Comparison of ENCODE assay signal across 28 cellular contexts in genomic region chr16:48378276-48378675, GRCh38. TPM values are rescaled to one million over a fixed set of nuclear protein-coding genes. Genes with fewer than 3 reads are reported as not detected.
DNase-seq lines count a peak whose midpoint lies in the region; ATAC-seq, FAIRE-seq and TF ChIP-seq lines count a peak whose summit lies in the region.
"Had no signal": no experiment of that assay in that cellular context is flagged by ENCODE, and none has a peak within 500 bp of the region (broad histone marks: within the 10 kb centered on the region; RNA-seq: fewer than 3 reads in every experiment).

No MANE protein-coding gene starts in this region.

- intact Hi-C loops in CD4-positive, alpha-beta T cell (cut with DNase I, micrococcal nuclease) = no loop called here
- intact Hi-C loops in GM12878 (cut with micrococcal nuclease; ENCODE audit: unreplicated experiment) = no loop called here

- peak overlapping the region; percentile 7 for H3K4me3 Mint-ChIP-seq in CD4-positive, alpha-beta T cell
- H3K4me3 Mint-ChIP-seq in stimulated activated effector memory CD8-positive, alpha-beta T cell treated with anti-CD3 and anti-CD28 coated beads, Interleukin-12 subunit alpha, Interleukin-12 subunit beta, amount 100 ng/mL, for 72 hours = no peak overlapping the region
- H3K4me3 Mint-ChIP-seq: activated CD4-positive, alpha-beta memory T cell treated with anti-CD3 and anti-CD28 coated beads for 36 hours; T-helper 1 cell treated with Interleukin-12 subunit alpha and Interleukin-12 subunit beta and Interleukin-4 antibody, amounts not matched to agents 30 μg/mL and 1 μg/mL, for 36 hours had no signal

- FAIRE-seq in A549 (lab: Jason Lieb, UNC) (no peak), GM12878 (lab: Jason Lieb, UNC) (peak; percentile 27)
- FAIRE-seq: D721Med, endothelial cell of umbilical vein had no signal

- no peak for ATAC-seq in A549
- no peak for ATAC-seq in CD4-positive, alpha-beta T cell (ENCODE audit: poor library complexity)
- no peak for ATAC-seq in GM12878
- ATAC-seq in HG02938 (IDR thresholded peaks at IDR 0.05; ENCODE audit: unreplicated experiment) = no peak
- ATAC-seq in stimulated activated effector memory CD8-positive, alpha-beta T cell treated with anti-CD3 and anti-CD28 coated beads, Interleukin-12 subunit alpha, Interleukin-12 subunit beta, amount 100 ng/mL, for 72 hours = no peak
- ATAC-seq: body of pancreas had no signal

- peaks cover 47% of the 10 kb centered on the region for H3K4me1 Mint-ChIP-seq in CD4-positive, alpha-beta T cell (ENCODE audit: low read depth)
- H3K4me1 Mint-ChIP-seq in stimulated activated effector memory CD8-positive, alpha-beta T cell treated with anti-CD3 and anti-CD28 coated beads, Interleukin-12 subunit alpha, Interleukin-12 subunit beta, amount 100 ng/mL, for 72 hours = peaks cover 29% of the 10 kb centered on the region

- in situ Hi-C loops in GM12878 (cut with MboI) = no loop called here

- no peaks in the 10 kb centered on the region for H3K36me3 Mint-ChIP-seq in CD4-positive, alpha-beta T cell (ENCODE audit: low read depth)
- peaks cover 4% of the 10 kb centered on the region for H3K36me3 Mint-ChIP-seq in stimulated activated effector memory CD8-positive, alpha-beta T cell treated with anti-CD3 and anti-CD28 coated beads, Interleukin-12 subunit alpha, Interleukin-12 subunit beta, amount 100 ng/mL, for 72 hours
- H3K36me3 Mint-ChIP-seq: activated CD4-positive, alpha-beta memory T cell treated with anti-CD3 and anti-CD28 coated beads for 36 hours; naive B cell had no signal

- POLR2A ChIA-PET in A549 (lab: Yijun Ruan, JAX) = no interaction called here
- POLR2A ChIA-PET in CD4-positive, alpha-beta T cell (lab: Charles Lee) = interaction anchor here (0.7 to 2.5 kb wide), 2 partner anchors 9 to 13 kb away, joined by 3 to 18 read pairs; no protein-coding TSS in a partner anchor
- POLR2A ChIA-PET in GM12878 (lab: Charles Lee) = interaction anchor here (2.9 kb wide), 1 partner anchor 11 kb away, joined by 9 read pairs; no protein-coding TSS in a partner anchor

- RAD21 ChIA-PET in GM12878 (lab: Charles Lee; ENCODE audit: unreplicated experiment) = interaction anchor here (1.1 to 3.1 kb wide), 2 partner anchors 11 to 245 kb away, joined by 3 to 16 read pairs; no protein-coding TSS in a partner anchor

- H3K27ac ChIP-seq in A549 (no peak overlapping the region), GM12878 (ENCODE audit: control insufficient read depth, insufficient read depth) (no peak overlapping the region), neutrophil (peak overlapping the region; percentile 82)
- no peak overlapping the region for H3K27ac ChIP-seq in CD4-positive, alpha-beta T cell (ENCODE audit: low read depth, low read length)
- H3K27ac ChIP-seq: adrenal gland, body of pancreas, GM23248, prostate gland, SK-N-MC had no signal

- peak overlapping the region; percentile 1 for H3K27ac Mint-ChIP-seq in CD4-positive, alpha-beta T cell
- no peak overlapping the region for H3K27ac Mint-ChIP-seq in stimulated activated effector memory CD8-positive, alpha-beta T cell treated with anti-CD3 and anti-CD28 coated beads, Interleukin-12 subunit alpha, Interleukin-12 subunit beta, amount 100 ng/mL, for 72 hours
- H3K27ac Mint-ChIP-seq: activated CD4-positive, alpha-beta memory T cell treated with anti-CD3 and anti-CD28 coated beads for 36 hours; T-helper 1 cell treated with Interleukin-12 subunit alpha and Interleukin-12 subunit beta and Interleukin-4 antibody, amounts not matched to agents 30 μg/mL and 1 μg/mL, for 36 hours had no signal

- H3K4me3 ChIP-seq in A549 (no peak overlapping the region), GM12878 (no peak overlapping the region), neutrophil (ENCODE audit: low read depth in 1 of 2, low read length in 1 of 2) (peak overlapping the region; percentile 6 to 40)
- H3K4me3 ChIP-seq: adrenal gland, body of pancreas, GM23248, prostate gland, SK-N-MC had no signal

- peaks cover 77% of the 10 kb centered on the region for H3K4me1 ChIP-seq in A549
- H3K4me1 ChIP-seq in GM12878 (ENCODE audit: control insufficient read depth, insufficient read depth, low read length) = peaks cover 4% of the 10 kb centered on the region
- H3K4me1 ChIP-seq in neutrophil (ENCODE audit: control insufficient read depth in 1 of 2, insufficient read depth in 1 of 2, low read depth in 1 of 2, low read length in 1 of 2) = peaks cover 77 to 81% of the 10 kb centered on the region in 2 experiments

- no peaks in the 10 kb centered on the region for H3K36me3 ChIP-seq in GM12878 (ENCODE audit: control insufficient read depth in 2 of 2, insufficient read depth in 2 of 2, low read length in 1 of 2)
- H3K36me3 ChIP-seq in neutrophil = no peaks in the 10 kb centered on the region
- H3K36me3 ChIP-seq: adrenal gland, prostate gland had no signal

- H3K9me3 ChIP-seq in A549 (no peaks in the 10 kb centered on the region), GM12878 (replicated peaks; ENCODE audit: control insufficient read depth, insufficient read depth, low read length) (no peaks in the 10 kb centered on the region), neutrophil (no peaks in the 10 kb centered on the region)
- H3K9me3 ChIP-seq in CD4-positive, alpha-beta T cell (ENCODE audit: control insufficient read depth, low read length) = no peaks in the 10 kb centered on the region
- H3K9me3 ChIP-seq: adrenal gland, body of pancreas, prostate gland had no signal

- 86% methylated on average over 5 of the region's 5 CpGs for WGBS in A549 (ENCODE audit: missing lambda C conversion rate)
- 98% methylated on average over 5 of the region's 5 CpGs for WGBS in GM12878 (ENCODE audit: insufficient coverage, insufficient replicate concordance, low lambda C conversion rate, missing lambda C conversion rate)

- no peaks in the 10 kb centered on the region for H3K27me3 Mint-ChIP-seq in CD4-positive, alpha-beta T cell
- H3K27me3 Mint-ChIP-seq: activated CD4-positive, alpha-beta memory T cell treated with anti-CD3 and anti-CD28 coated beads for 36 hours; naive B cell had no signal

- no peaks in the 10 kb centered on the region for H4K20me1 ChIP-seq in GM12878 (ENCODE audit: control insufficient read depth, insufficient read depth)

- H3K9me3 Mint-ChIP-seq in CD4-positive, alpha-beta T cell = no peaks in the 10 kb centered on the region
- H3K9me3 Mint-ChIP-seq in stimulated activated effector memory CD8-positive, alpha-beta T cell treated with anti-CD3 and anti-CD28 coated beads, Interleukin-12 subunit alpha, Interleukin-12 subunit beta, amount 100 ng/mL, for 72 hours = no peaks in the 10 kb centered on the region
- H3K9me3 Mint-ChIP-seq: activated CD4-positive, alpha-beta memory T cell treated with anti-CD3 and anti-CD28 coated beads for 36 hours; naive B cell; T-helper 1 cell treated with Interleukin-12 subunit alpha and Interleukin-12 subunit beta and Interleukin-4 antibody, amounts not matched to agents 30 μg/mL and 1 μg/mL, for 36 hours had no signal

- TF ChIP-seq RAD21 in A549 (conservative IDR thresholded peaks at IDR 0.05 in 1 of 2, IDR thresholded peaks at IDR 0.05 in 1 of 2) (no peak), GM12878 (IDR thresholded peaks at IDR 0.05; ENCODE audit: insufficient read depth, low read depth, low read length) (no peak)

- no peak for TF ChIP-seq POLR2A in A549 (IDR thresholded peaks at IDR 0.05; ENCODE audit: low read length)
- no peak for TF ChIP-seq POLR2A in GM12878 (IDR thresholded peaks at IDR 0.05; ENCODE audit: low read depth, low read length)

- CTCF ChIA-PET in A549 (lab: Yijun Ruan, JAX) (interaction anchor here (0.7 kb wide), 2 partner anchors 167 to 944 kb away, joined by 3 read pairs; no protein-coding TSS in a partner anchor), GM12878 (lab: Yijun Ruan, JAX) (no interaction called here)
- CTCF ChIA-PET in CD4-positive, alpha-beta T cell (lab: Charles Lee) = interaction anchor here (1.5 kb wide), 1 partner anchor 10 kb away, joined by 4 read pairs; no protein-coding TSS in a partner anchor

- H3K27me3 ChIP-seq in CD4-positive, alpha-beta T cell (ENCODE audit: control insufficient read depth, insufficient read depth, low read length) = no peaks in the 10 kb centered on the region
- no peaks in the 10 kb centered on the region for H3K27me3 ChIP-seq in GM12878 (replicated peaks in 1 of 2; ENCODE audit: control insufficient read depth in 2 of 2, insufficient read depth in 2 of 2, low read length in 1 of 2)
- H3K27me3 ChIP-seq in neutrophil = no peaks in the 10 kb centered on the region
- H3K27me3 ChIP-seq: adrenal gland, body of pancreas had no signal

- H3K9ac ChIP-seq in GM12878 (ENCODE audit: control insufficient read depth, insufficient read depth, low read length) = no peak overlapping the region
- H3K9ac ChIP-seq: GM23248 had no signal

- no TSS peak for BruUV-seq in GM12878 (replicated peaks; lab: Mats Ljungman, UMichigan)

- DNase-seq in A549 (ENCODE audit: low read depth in 1 of 2, low spot score in 1 of 2) = no peak
- DNase-seq in CD4-positive, alpha-beta T cell = no peak
- no peak for DNase-seq in GM12878 (ENCODE audit: low read depth, low spot score)
- no peak for DNase-seq in NOMO-1 treated with dmso at 0.1 percent for 144 hours (lab: John Stamatoyannopoulos, UW; ENCODE audit: unreplicated experiment)
- no peak for DNase-seq in stimulated activated effector memory CD8-positive, alpha-beta T cell treated with anti-CD3 and anti-CD28 coated beads, Interleukin-12 subunit alpha, Interleukin-12 subunit beta, amount 100 ng/mL, for 72 hours (ENCODE audit: low spot score in 2 of 2)
- DNase-seq: ACHN; activated CD4-positive, alpha-beta memory T cell treated with anti-CD3 and anti-CD28 coated beads for 36 hours; activated CD4-positive, CD25-positive, alpha-beta regulatory T cell treated with anti-CD3 and anti-CD28 coated beads, Interleukin-2, amount 50 U/mL, for 72 hours; activated effector memory CD4-positive, alpha-beta T cell treated with anti-CD3 and anti-CD28 coated beads, Interleukin-2, amount 50 U/mL, for 16 hours; activated T-cell treated with anti-CD3 and anti-CD28 coated beads for 4 hours; adrenal gland; body of pancreas; C1 segment of cervical spinal cord; GM23248; Karpas-422; naive B cell; NCI-H146; NCI-H2107; NCI-H446; NCI-H774; stimulated activated naive CD4-positive, alpha-beta T cell treated with Interleukin-2 at 50 U/mL for 16 hours had no signal

- peaks cover 97% of the 10 kb centered on the region for H3K79me2 ChIP-seq in GM12878 (ENCODE audit: control insufficient read depth, insufficient read depth, low read length)

- TF ChIP-seq EP300 in A549 (IDR thresholded peaks at IDR 0.05) (no peak), GM12878 (IDR thresholded peaks at IDR 0.05; ENCODE audit: borderline replicate concordance in 1 of 2, control insufficient read depth in 1 of 2, low read depth in 2 of 2, low read length in 2 of 2) (no peak)

- no peak overlapping the region for H2AFZ ChIP-seq in GM12878 (ENCODE audit: control insufficient read depth, low read depth, low read length)
- H2AFZ ChIP-seq: GM23248 had no signal

- TF ChIP-seq CTCF in A549 (IDR thresholded peaks at IDR 0.05) (no peak), GM12878 (IDR thresholded peaks at IDR 0.05 in 2 of 3, conservative IDR thresholded peaks at IDR 0.05 in 1 of 3; ENCODE audit: control insufficient read depth in 2 of 3, extremely low read depth in 1 of 3, insufficient read depth in 1 of 3, low read depth in 3 of 3, low read length in 3 of 3) (no peak), neutrophil (IDR thresholded peaks at IDR 0.05) (no peak)
- no peak for TF ChIP-seq CTCF in CD4-positive, alpha-beta T cell (IDR thresholded peaks at IDR 0.05)

- SMC1A ChIA-PET in GM12878 (lab: Charles Lee; ENCODE audit: uncharacterized antibody, unreplicated experiment) = interaction anchor here (0.6 to 12.1 kb wide), 4 partner anchors 11 to 179 kb away, joined by 3 to 112 read pairs (median 4); no protein-coding TSS in a partner anchor

- peak overlapping the region; percentile 19; the same call in 1 of the 3 replicates for H3K4me2 ChIP-seq in A549
- H3K4me2 ChIP-seq in GM12878 (ENCODE audit: control insufficient read depth, insufficient read depth) = peak overlapping the region; percentile 31

RNA-seq across cellular contexts. Expression of gene SIAH1, which starts 6.9 kb away (rescaled TPM):
- polyA plus RNA-seq in A549 (2011; rRNA removed) (28.5 and 30.0 TPM in 2 replicates), A549 (2017; fragmentation: RNase III; extraction: RNeasy Plus Mini Kit Qiagen cat#74134 plus additional on column Dnase treatment) (12.0 to 13.6 TPM (median 13.3 TPM) in 3 replicates), GM12878 (2011; rRNA removed) (14.8 and 16.6 TPM in 2 replicates), GM12878 (2014; fragmentation: Illumina TruSeq; extraction: Trizol) (12.7 and 15.7 TPM in 2 replicates), GM12878 (2014; fragmentation: Nextera tagmentation; extraction: Ambion mirVana) (1 to 10 TPM; 5.1 to 6.4 TPM), GM12878 (2014; rRNA removed) (10.8 and 13.4 TPM in 2 replicates), GM12878 (2016; fragmentation: Nextera tagmentation; extraction: Ambion mirVana) (10 to 100 TPM; 13.7 to 21.1 TPM)
- polyA plus RNA-seq in A549 (2012; cell fraction: cytosol; rRNA removed) = 13.3 and 16.8 TPM in 2 replicates
- polyA plus RNA-seq in A549 (2012; cell fraction: nucleus; rRNA removed) = 16.9 and 26.7 TPM in 2 replicates
- polyA minus RNA-seq in A549 (2011; rRNA and poly(A)+ RNA removed) = 29.1 and 42.6 TPM in 2 replicates
- total RNA-seq in CD4-positive, alpha-beta T cell = 10 to 100 TPM; 40.9 to 43.0 TPM
- total RNA-seq in GM12878 (2013; cell fraction: nucleolus; rRNA removed) = 68.3 and 70.9 TPM in 2 replicates
- total RNA-seq in GM12878 (2014; rRNA removed) (15.8 and 20.7 TPM in 2 replicates), GM12878 (2014; rRNA removed; fragmentation: Illumina TruSeq; extraction: Trizol) (14.0 and 14.8 TPM in 2 replicates), GM12878 (2021) (12.4 and 14.0 TPM in 2 replicates)
- 9.1 TPM for polyA plus RNA-seq in GM12878 (2011; ENCODE audit: low read depth)
- polyA plus RNA-seq in GM12878 (2011; cell fraction: cytosol; rRNA removed) = 11.3 and 12.5 TPM in 2 replicates
- polyA plus RNA-seq in GM12878 (2011; cell fraction: nucleus; rRNA removed) = 11.8 and 14.3 TPM in 2 replicates
- polyA plus RNA-seq in GM12878 (2012) = 11.7 and 12.2 TPM in 2 replicates
- 23.6 and 25.3 TPM in 2 replicates for polyA minus RNA-seq in GM12878 (2011; rRNA and poly(A)+ RNA removed)
- polyA minus RNA-seq in GM12878 (2011; cell fraction: cytosol; rRNA and poly(A)+ RNA removed) = 12.0 and 12.3 TPM in 2 replicates
- 14.3 and 29.7 TPM in 2 replicates for polyA minus RNA-seq in GM12878 (2011; cell fraction: nucleus; rRNA and poly(A)+ RNA removed)

Comparison
In these comparisons a context has a peak if more than half of its experiments do, and no peak if none do; other contexts are left out.
1. H3K4me3 ChIP-seq: peak in neutrophil (2 of 2); none in A549 (single experiment) and GM12878 (single experiment).